8 cellular contexts compared by ENCODE assay signal in genomic region chr3:115040673-115041286, GRCh38.
DNase-seq lines count a peak whose midpoint lies in the region; FAIRE-seq and TF ChIP-seq lines count a peak whose summit lies in the region.
"Had no signal": no experiment of that assay in that cellular context is flagged by ENCODE, and none has a peak within 500 bp of the region (broad histone marks: within the 10 kb centered on the region; RNA-seq: fewer than 3 reads in every experiment).

No MANE protein-coding gene starts in this region.

- no peaks in the 10 kb centered on the region for H3K36me3 ChIP-seq in NT2/D1 (ENCODE audit: insufficient read depth, insufficient read length, low read length)

- no peak overlapping the region for H3K27ac Mint-ChIP-seq in activated naive CD8-positive, alpha-beta T cell treated with anti-CD3 and anti-CD28 coated beads for 36 hours
- H3K27ac Mint-ChIP-seq: activated naive CD8-positive, alpha-beta T cell had no signal

- no peak overlapping the region for H3K4me3 Mint-ChIP-seq in activated naive CD8-positive, alpha-beta T cell treated with anti-CD3 and anti-CD28 coated beads for 36 hours
- H3K4me3 Mint-ChIP-seq: activated naive CD8-positive, alpha-beta T cell had no signal

- peaks cover 7% of the 10 kb centered on the region for H3K4me1 Mint-ChIP-seq in activated naive CD8-positive, alpha-beta T cell treated with anti-CD3 and anti-CD28 coated beads for 36 hours

- H3K27me3 ChIP-seq in NT2/D1 (ENCODE audit: insufficient read depth, insufficient read length) = no peaks in the 10 kb centered on the region

- H3K36me3 Mint-ChIP-seq in activated naive CD8-positive, alpha-beta T cell treated with anti-CD3 and anti-CD28 coated beads for 36 hours = peaks cover 6% of the 10 kb centered on the region

- DNase-seq in Daoy (ENCODE audit: low read depth) (peak; percentile 23), H54 (ENCODE audit: insufficient read length, low spot score) (peak; percentile 2), NT2/D1 (ENCODE audit: low read depth, low spot score) (peak; percentile 1), iPS-NIHi11 (ENCODE audit: low spot score) (peak; percentile 24), NCI-H526 treated with DMSO at 0.1 percent for 48 hours (lab: John Stamatoyannopoulos, UW) (no peak)
- DNase-seq in activated naive CD8-positive, alpha-beta T cell treated with anti-CD3 and anti-CD28 coated beads for 36 hours = peak; percentile 20
- peak; percentile 25 to 31 for DNase-seq in stimulated activated CD4-positive, alpha-beta T cell treated with anti-CD3 and anti-CD28 coated beads, Interleukin-2, amount 100 ng/mL, for 48 hours

- no peaks in the 10 kb centered on the region for H3K9me3 ChIP-seq in NT2/D1 (ENCODE audit: insufficient read depth, low read length)

- peak; percentile 36 for FAIRE-seq in H54 (lab: Jason Lieb, UNC)

- no peaks in the 10 kb centered on the region for H3K27me3 Mint-ChIP-seq in activated naive CD8-positive, alpha-beta T cell treated with anti-CD3 and anti-CD28 coated beads for 36 hours
- H3K27me3 Mint-ChIP-seq: activated naive CD8-positive, alpha-beta T cell had no signal

- H3K9ac ChIP-seq in NT2/D1 (ENCODE audit: insufficient read length, low read depth) = no peak overlapping the region

- H3K4me1 ChIP-seq in NT2/D1 (ENCODE audit: insufficient read depth, insufficient read length) = no peaks in the 10 kb centered on the region

- no peak for TF ChIP-seq POLR2A in H54 (IDR thresholded peaks at IDR 0.05; ENCODE audit: low read depth, low read length)

- no peaks in the 10 kb centered on the region for H3K9me3 Mint-ChIP-seq in activated naive CD8-positive, alpha-beta T cell treated with anti-CD3 and anti-CD28 coated beads for 36 hours

- H3K4me3 ChIP-seq in NT2/D1 (ENCODE audit: insufficient read length, low read depth) = no peak overlapping the region
